20 cellular contexts compared by ENCODE assay signal in genomic region chr1:4462831-4463484, GRCh38.
DNase-seq lines count a peak whose midpoint lies in the region; ATAC-seq, FAIRE-seq and TF ChIP-seq lines count a peak whose summit lies in the region.
"Had no signal": no experiment of that assay in that cellular context is flagged by ENCODE, and none has a peak within 500 bp of the region (broad histone marks: within the 10 kb centered on the region; RNA-seq: fewer than 3 reads in every experiment).

No MANE protein-coding gene starts in this region.

- no peaks in the 10 kb centered on the region for H3K79me2 ChIP-seq in HepG2 (ENCODE audit: insufficient read depth, low read length)

- BruUV-seq in HepG2 (replicated peaks; lab: Mats Ljungman, UMichigan), result no TSS peak

- peak overlapping the region in 1 of 2 donors; percentile 25 for H3K27ac ChIP-seq in liver (ENCODE audit: low read depth in 1 of 2, low read length in 2 of 2)
- H3K27ac ChIP-seq in HepG2 (ENCODE audit: extremely low read length, insufficient read depth, low read length), result no peak overlapping the region
- H3K27ac ChIP-seq in testis, result peak overlapping the region; percentile 75 to 81
- no peak overlapping the region for H3K27ac ChIP-seq in pancreas

- CTCF ChIA-PET in HepG2 (lab: Yijun Ruan, JAX; ENCODE audit: low intra/inter-chr PET ratio, low total read pairs), result no interaction called here

- H3K9me3 ChIP-seq in liver (ENCODE audit: control insufficient read depth in 4 of 4, low read length in 3 of 4) (no peaks in the 10 kb centered on the region), HepG2 (ENCODE audit: low read length) (no peaks in the 10 kb centered on the region), testis (no peaks in the 10 kb centered on the region), pancreas (no peaks in the 10 kb centered on the region)
- H3K9me3 ChIP-seq: BE2C, Caco-2 had no signal

- WGBS in liver, result 69% methylated on average over 13 of the region's 13 CpGs
- 57% methylated on average over 13 of the region's 13 CpGs for WGBS in HepG2 (ENCODE audit: low lambda C conversion rate)
- 41 to 65% methylated on average over 13 of the region's 13 CpGs for WGBS in testis, 2 donors
- 65% methylated on average over 12 to 13 of the region's 13 CpGs for WGBS in pancreas, 2 donors

- ATAC-seq in HepG2 (no peak), left cardiac atrium (peak; percentile 55 to 68), pancreas (no peak)

- H4K20me1 ChIP-seq in HepG2 (ENCODE audit: insufficient read depth, low read length), result no peaks in the 10 kb centered on the region

- intact Hi-C loops in HepG2 (cut with micrococcal nuclease; ENCODE audit: unreplicated experiment), result no loop called here
- intact Hi-C loops in left cardiac atrium (cut with DNase I), result no loop called here
- intact Hi-C loops in testis (cut with DNase I; ENCODE audit: low total_unique reads), result no loop called here
- intact Hi-C loops in pancreas (cut with DNase I), result no loop called here

- H2AFZ ChIP-seq in HepG2 (ENCODE audit: low read length), result no peak overlapping the region

- in situ Hi-C loops in HepG2 (cut with HindIII; ENCODE audit: extremely low pct_ligation_motif_present, low pct_unique_long_range_greater_than_20kb), result no loop called here

- TF ChIP-seq CTCF in liver (IDR thresholded peaks at IDR 0.05; ENCODE audit: low read depth, low read length, missing input control) (no peak), HepG2 (CRISPR knock-in tag; IDR thresholded peaks at IDR 0.05) (no peak), testis (IDR thresholded peaks at IDR 0.05) (no peak), pancreas (IDR thresholded peaks at IDR 0.05) (no peak)

- TF ChIP-seq RAD21 in liver (IDR thresholded peaks at IDR 0.05) (no peak), HepG2 (CRISPR knock-in tag; IDR thresholded peaks at IDR 0.05) (no peak)

- peaks cover 0 to 2% (median 0%) of the 10 kb centered on the region in 4 donors for H3K4me1 ChIP-seq in liver (ENCODE audit: control insufficient read depth in 4 of 4, insufficient read depth in 4 of 4, low read length in 3 of 4)
- no peaks in the 10 kb centered on the region for H3K4me1 ChIP-seq in HepG2 (ENCODE audit: insufficient read depth, low read length)
- H3K4me1 ChIP-seq in testis, result peaks cover 23% of the 10 kb centered on the region
- no peaks in the 10 kb centered on the region for H3K4me1 ChIP-seq in pancreas
- H3K4me1 ChIP-seq: BE2C, Caco-2 had no signal

- H3K4me3 ChIP-seq in liver (ENCODE audit: low read depth in 1 of 3, low read length in 3 of 3) (no peak overlapping the region), HepG2 (replicated peaks in 1 of 3; ENCODE audit: insufficient read depth in 1 of 3, low read depth in 2 of 3, low read length in 3 of 3) (no peak overlapping the region), testis (no peak overlapping the region), pancreas (no peak overlapping the region)

- TF ChIP-seq POLR2A in HepG2 (IDR thresholded peaks at IDR 0.05; ENCODE audit: insufficient read depth in 1 of 2, low read depth in 2 of 2, low read length in 2 of 2), result no peak
- TF ChIP-seq POLR2A in testis (IDR thresholded peaks at IDR 0.05), result no peak

- H3K27me3 ChIP-seq in liver (ENCODE audit: control insufficient read depth in 4 of 4, insufficient read depth in 4 of 4, low read length in 3 of 4) (no peaks in the 10 kb centered on the region), HepG2 (ENCODE audit: control insufficient read depth in 1 of 2, insufficient read depth in 2 of 2, low read length in 2 of 2) (peaks cover 0 to 17% of the 10 kb centered on the region in 2 experiments; a peak in 3 of 5 replicates), testis (no peaks in the 10 kb centered on the region), pancreas (no peaks in the 10 kb centered on the region)
- H3K27me3 ChIP-seq: BE2C had no signal

- no peak overlapping the region for H3K9ac ChIP-seq in liver (ENCODE audit: low read depth in 1 of 2, low read length in 2 of 2)
- H3K9ac ChIP-seq in HepG2 (ENCODE audit: insufficient read depth, low read depth, low read length), result no peak overlapping the region

- H3K36me3 ChIP-seq in liver (ENCODE audit: control insufficient read depth in 4 of 4, insufficient read depth in 3 of 4, low read depth in 1 of 4, low read length in 3 of 4) (no peaks in the 10 kb centered on the region), HepG2 (replicated peaks in 1 of 2; ENCODE audit: control insufficient read depth in 1 of 2, insufficient read depth in 2 of 2, low read length in 2 of 2) (no peaks in the 10 kb centered on the region), testis (ENCODE audit: low read depth, missing control alignments) (no peaks in the 10 kb centered on the region), pancreas (no peaks in the 10 kb centered on the region)
- H3K36me3 ChIP-seq: BE2C had no signal

- H3K4me2 ChIP-seq in HepG2 (ENCODE audit: low read depth, low read length), result no peak overlapping the region

- no peak for FAIRE-seq in HepG2 (lab: Jason Lieb, UNC)
- FAIRE-seq in pancreas (lab: Jason Lieb, UNC), result no peak
- FAIRE-seq: A204.1, D721Med, GM12892 had no signal

- TF ChIP-seq EP300 in HepG2 (IDR thresholded peaks at IDR 0.05; ENCODE audit: low read depth in 2 of 2, low read length in 2 of 2) (no peak), HepG2 (CRISPR knock-in tag; IDR thresholded peaks at IDR 0.05; ENCODE audit: borderline replicate concordance) (no peak)

- no peak for DNase-seq in HepG2 (ENCODE audit: low spot score)
- no peak for DNase-seq in left cardiac atrium
- DNase-seq in mesenteric fat pad (ENCODE audit: low spot score), result peak; percentile 83
- DNase-seq in testis, result peak; percentile 52
- DNase-seq in H4 (ENCODE audit: low spot score), result no peak
- DNase-seq in DMS79 treated with DMSO at 0.1 percent for 48 hours (lab: John Stamatoyannopoulos, UW), result no peak
- DNase-seq in pancreas, result no peak
- DNase-seq: ACHN; BE2C; C1 segment of cervical spinal cord; Caco-2; CD4-positive, CD25-positive, alpha-beta regulatory T cell; CD8-positive, alpha-beta memory T cell; GDM1; GOT3; H9 had no signal

- POLR2A ChIA-PET in HepG2 (lab: Yijun Ruan, JAX), result no interaction called here

TF ChIP-seq in liver, 16 proteins besides CTCF, POLR2A, EP300 and RAD21:
- peak; percentile 38 to 45 for TF ChIP-seq RXRA (IDR thresholded peaks at IDR 0.05)
- TF ChIP-seq, protein P1, sequence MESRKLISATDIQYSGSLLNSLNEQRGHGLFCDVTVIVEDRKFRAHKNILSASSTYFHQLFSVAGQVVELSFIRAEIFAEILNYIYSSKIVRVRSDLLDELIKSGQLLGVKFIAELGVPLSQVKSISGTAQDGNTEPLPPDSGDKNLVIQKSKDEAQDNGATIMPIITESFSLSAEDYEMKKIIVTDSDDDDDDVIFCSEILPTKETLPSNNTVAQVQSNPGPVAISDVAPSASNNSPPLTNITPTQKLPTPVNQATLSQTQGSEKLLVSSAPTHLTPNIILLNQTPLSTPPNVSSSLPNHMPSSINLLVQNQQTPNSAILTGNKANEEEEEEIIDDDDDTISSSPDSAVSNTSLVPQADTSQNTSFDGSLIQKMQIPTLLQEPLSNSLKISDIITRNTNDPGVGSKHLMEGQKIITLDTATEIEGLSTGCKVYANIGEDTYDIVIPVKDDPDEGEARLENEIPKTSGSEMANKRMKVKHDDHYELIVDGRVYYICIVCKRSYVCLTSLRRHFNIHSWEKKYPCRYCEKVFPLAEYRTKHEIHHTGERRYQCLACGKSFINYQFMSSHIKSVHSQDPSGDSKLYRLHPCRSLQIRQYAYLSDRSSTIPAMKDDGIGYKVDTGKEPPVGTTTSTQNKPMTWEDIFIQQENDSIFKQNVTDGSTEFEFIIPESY (IDR thresholded peaks at IDR 0.05), result no peak
- TF ChIP-seq NR2F2 (IDR thresholded peaks at IDR 0.05), result peak; percentile 46

TF ChIP-seq in HepG2, 621 proteins besides CTCF, POLR2A, EP300 and RAD21:
- TF ChIP-seq NRL (CRISPR knock-in tag; IDR thresholded peaks at IDR 0.05; ENCODE audit: borderline replicate concordance) (no peak), ZNF512B (CRISPR knock-in tag; IDR thresholded peaks at IDR 0.05; ENCODE audit: borderline replicate concordance) (no peak), ATF7 (IDR thresholded peaks at IDR 0.05) (no peak), ATF7 (CRISPR knock-in tag; IDR thresholded peaks at IDR 0.05) (no peak), KMT2B (CRISPR knock-in tag; IDR thresholded peaks at IDR 0.05) (no peak)

Comparison
In these comparisons a context has a peak if more than half of its experiments do, and no peak if none do; other contexts are left out.
1. H3K27ac ChIP-seq: peak in testis (2 of 2); none in HepG2 (single experiment) and pancreas (0 of 4).
2. ATAC-seq: peak in left cardiac atrium (2 of 2); none in HepG2 (single experiment) and pancreas (0 of 4).
3. DNase-seq: peak in mesenteric fat pad (single experiment) and testis (single experiment); none in HepG2 (single experiment), left cardiac atrium (single experiment), H4 (single experiment), DMS79 treated with DMSO at 0.1 percent for 48 hours (single experiment) and pancreas (0 of 6).